In the genomic region with DNA sequence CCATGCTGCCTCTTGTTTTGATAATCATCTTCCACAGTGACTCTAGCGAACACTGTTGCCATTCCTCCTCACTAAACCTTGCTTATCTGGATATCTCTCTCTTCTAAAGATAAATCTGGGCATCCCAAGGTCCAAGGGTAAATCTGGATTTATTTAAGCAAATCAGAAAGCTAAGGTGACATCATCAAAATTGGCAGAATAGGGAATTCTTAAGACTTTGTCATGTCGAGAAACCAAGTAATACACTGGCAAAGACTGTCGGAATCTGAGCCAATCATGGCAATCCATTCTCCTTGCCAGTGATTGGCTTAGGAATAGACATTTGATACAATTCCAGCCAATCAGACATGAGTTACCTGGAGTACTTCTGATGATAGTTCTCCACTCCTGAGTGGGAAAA, we compare ENCODE assay signal across 1 cellular context.
TF ChIP-seq lines count a peak whose summit lies in the region.

No MANE protein-coding gene starts in this region.

TF ChIP-seq in HepG2, 621 proteins besides CTCF, POLR2A, EP300 and RAD21 (continued from another document):
- TF ChIP-seq, protein P1, sequence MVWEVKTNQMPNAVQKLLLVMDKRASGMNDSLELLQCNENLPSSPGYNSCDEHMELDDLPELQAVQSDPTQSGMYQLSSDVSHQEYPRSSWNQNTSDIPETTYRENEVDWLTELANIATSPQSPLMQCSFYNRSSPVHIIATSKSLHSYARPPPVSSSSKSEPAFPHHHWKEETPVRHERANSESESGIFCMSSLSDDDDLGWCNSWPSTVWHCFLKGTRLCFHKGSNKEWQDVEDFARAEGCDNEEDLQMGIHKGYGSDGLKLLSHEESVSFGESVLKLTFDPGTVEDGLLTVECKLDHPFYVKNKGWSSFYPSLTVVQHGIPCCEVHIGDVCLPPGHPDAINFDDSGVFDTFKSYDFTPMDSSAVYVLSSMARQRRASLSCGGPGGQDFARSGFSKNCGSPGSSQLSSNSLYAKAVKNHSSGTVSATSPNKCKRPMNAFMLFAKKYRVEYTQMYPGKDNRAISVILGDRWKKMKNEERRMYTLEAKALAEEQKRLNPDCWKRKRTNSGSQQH (CRISPR knock-in tag; IDR thresholded peaks at IDR 0.05; ENCODE audit: low read depth), result no peak
